ENCODE assay signal across 1 cellular context in the genomic region with DNA sequence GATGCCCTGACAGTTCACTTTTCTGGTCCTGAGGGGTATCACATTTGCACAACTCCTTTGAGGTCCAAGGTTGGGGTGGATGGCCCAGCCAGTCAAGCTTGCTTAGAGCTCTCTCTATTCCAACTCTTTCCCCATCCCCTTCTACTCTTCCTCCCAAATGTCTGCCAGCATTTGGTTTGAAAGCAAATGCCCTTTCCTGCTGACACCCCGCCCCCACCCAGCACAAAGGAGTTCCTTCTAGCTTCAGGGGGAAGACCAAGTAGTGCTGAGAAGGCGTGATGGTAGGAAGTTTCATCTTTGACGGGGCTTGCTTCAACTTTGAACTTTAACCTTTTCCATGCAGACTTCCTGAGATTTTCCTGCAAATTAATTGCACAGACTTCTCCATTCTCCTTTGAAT.
TF ChIP-seq lines count a peak whose summit lies in the region.

No MANE protein-coding gene starts in this region.

TF ChIP-seq in GM23338, 12 proteins besides CTCF, POLR2A, EP300 and RAD21 (continued from another document):
- TF ChIP-seq POLR2AphosphoS5 (IDR thresholded peaks at IDR 0.05; ENCODE audit: low read depth) (no peak), REST (IDR thresholded peaks at IDR 0.05; ENCODE audit: unreplicated experiment) (no peak), NANOG (IDR thresholded peaks at IDR 0.05; ENCODE audit: borderline replicate concordance) (no peak)
